Comparison of ENCODE assay signal across 8 cellular contexts in the genomic region with DNA sequence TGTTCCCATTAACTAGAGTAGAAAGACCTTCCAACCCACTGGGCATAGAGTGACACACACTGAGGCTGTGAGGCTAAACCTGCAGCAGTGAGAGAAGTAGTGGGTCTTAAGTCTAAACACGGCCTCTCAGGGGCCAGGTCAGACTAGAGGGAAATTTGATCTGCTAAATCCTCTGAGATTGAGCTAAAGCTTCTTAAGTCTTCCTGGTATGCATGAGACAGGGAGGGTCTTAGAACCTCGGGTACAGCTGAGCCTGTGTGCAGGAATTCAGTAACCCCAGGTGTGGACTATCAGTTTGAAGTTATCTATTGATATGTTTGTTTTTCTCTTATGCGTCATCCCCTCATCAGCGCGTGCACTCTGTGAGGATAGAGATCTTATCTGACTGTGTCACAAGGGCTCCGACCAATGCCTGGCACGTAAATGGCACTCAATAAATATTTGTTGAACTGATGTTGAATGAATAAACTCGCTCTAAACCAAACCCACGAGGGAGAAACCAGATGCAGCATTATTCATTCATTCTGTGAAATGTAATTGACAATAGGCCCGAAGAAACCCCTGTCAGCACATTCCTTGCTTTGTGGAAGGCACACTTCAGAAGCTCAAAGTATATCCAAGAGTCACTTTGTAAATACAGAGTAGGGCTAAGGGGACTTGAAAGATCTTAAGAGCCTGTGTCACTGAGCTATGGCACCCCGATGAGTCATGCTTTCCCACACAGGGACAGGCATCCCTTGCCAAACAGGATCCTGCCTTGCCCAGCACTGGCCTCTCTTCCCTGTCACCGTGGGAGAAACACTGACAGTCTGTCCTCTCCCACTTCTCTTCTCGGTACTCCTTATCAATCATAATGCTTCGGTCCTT. TPM values are rescaled to one million over a fixed set of nuclear protein-coding genes. Genes with fewer than 3 reads are reported as not detected.
DNase-seq lines count a peak whose midpoint lies in the region; ATAC-seq, FAIRE-seq and TF ChIP-seq lines count a peak whose summit lies in the region.

No MANE protein-coding gene starts in this region.

- no peaks in the 10 kb centered on the region for H3K36me3 ChIP-seq in BE2C
- no peaks in the 10 kb centered on the region for H3K36me3 ChIP-seq in lower lobe of right lung
- no peaks in the 10 kb centered on the region for H3K36me3 ChIP-seq in kidney (ENCODE audit: control insufficient read depth in 1 of 2, insufficient read depth in 2 of 2, low read length in 2 of 2)

- FAIRE-seq in kidney (lab: Jason Lieb, UNC) (no peak), GM12891 (lab: Jason Lieb, UNC) (no peak)

- H3K4me1 ChIP-seq in BE2C (peaks cover 4% of the 10 kb centered on the region; the same call in 1 of the 2 replicates), lower lobe of right lung (peaks cover 40% of the 10 kb centered on the region), kidney (ENCODE audit: control insufficient read depth in 1 of 2, insufficient read depth in 1 of 2, low read depth in 1 of 2, low read length in 2 of 2) (peaks cover 8 to 9% of the 10 kb centered on the region in 2 donors)

- H3K9me3 ChIP-seq in BE2C (no peaks in the 10 kb centered on the region), lower lobe of right lung (no peaks in the 10 kb centered on the region), kidney (ENCODE audit: control insufficient read depth in 1 of 2, low read length in 2 of 2) (no peaks in the 10 kb centered on the region)

- ATAC-seq in lower lobe of right lung, result peak; percentile 91 to 94
- ATAC-seq in GM18502 (IDR thresholded peaks at IDR 0.05; ENCODE audit: poor library complexity, unreplicated experiment), result no peak

- H3K4me3 ChIP-seq in BE2C (ENCODE audit: low read depth, low read length), result no peak overlapping the region
- H3K4me3 ChIP-seq in lower lobe of right lung, result no peak overlapping the region
- no peak overlapping the region for H3K4me3 ChIP-seq in kidney (ENCODE audit: low read length in 2 of 2)

- no peak for TF ChIP-seq CTCF in BE2C (IDR thresholded peaks at IDR 0.05; ENCODE audit: low read depth, low read length)
- no peak for TF ChIP-seq CTCF in lower lobe of right lung (IDR thresholded peaks at IDR 0.05)
- TF ChIP-seq CTCF in kidney (IDR thresholded peaks at IDR 0.05; ENCODE audit: borderline replicate concordance, extremely low read depth, insufficient read depth), result no peak

- H3K27me3 ChIP-seq in BE2C (no peaks in the 10 kb centered on the region), lower lobe of right lung (ENCODE audit: low read depth) (no peaks in the 10 kb centered on the region)

- H3K27ac ChIP-seq in lower lobe of right lung (no peak overlapping the region), kidney (ENCODE audit: low read depth in 2 of 2, low read length in 2 of 2) (peak overlapping the region in 1 of 2 donors; percentile 42)

- TF ChIP-seq POLR2A in GM12891 (IDR thresholded peaks at IDR 0.05; ENCODE audit: low read depth, low read length), result no peak

- H3K9ac ChIP-seq in kidney (ENCODE audit: low read length in 2 of 2), result no peak overlapping the region

- DNase-seq in BE2C (peak; percentile 26), MV-4-11 (lab: John Stamatoyannopoulos, UW) (peak; percentile 46), T47D (ENCODE audit: low read depth in 1 of 2, low spot score in 1 of 2) (peak; percentile 31 to 83), lower lobe of right lung (peak; percentile 79), kidney (no peak), GM12891 (ENCODE audit: insufficient read length, low spot score) (no peak)
- DNase-seq in stimulated activated CD4-positive, alpha-beta T cell treated with anti-CD3 and anti-CD28 coated beads, Interleukin-12 subunit alpha, Interleukin-12 subunit beta, amount 100 ng/mL, for 4 hours, result no peak

- in situ Hi-C loops in T47D (cut with HindIII; ENCODE audit: low pct_unique_long_range_greater_than_20kb, low sequenced_read_pairs), result no loop called here

- intact Hi-C loops in lower lobe of right lung (cut with DNase I), result no loop called here
- intact Hi-C loops in kidney (cut with DNase I), result no loop called here

TF ChIP-seq in GM12891, 5 proteins besides CTCF, POLR2A, EP300 and RAD21:
- TF ChIP-seq POLR2AphosphoS5 (IDR thresholded peaks at IDR 0.05; ENCODE audit: low read depth, low read length) (no peak), POU2F2 (IDR thresholded peaks at IDR 0.05; ENCODE audit: low read depth, low read length) (no peak), TAF1 (IDR thresholded peaks at IDR 0.05; ENCODE audit: low read depth, low read length) (no peak), PAX5 (IDR thresholded peaks at IDR 0.05; ENCODE audit: insufficient read depth, low read length, severe bottlenecking) (no peak), SPI1 (IDR thresholded peaks at IDR 0.05; ENCODE audit: low read depth, low read length) (no peak)
TF ChIP-seq in GM12891: peak in this region for 0.

RNA-seq across cellular contexts. Expression of a gene that starts 21.7 kb away (rescaled TPM):
- polyA plus RNA-seq in BE2C (2012; ENCODE audit: insufficient read depth, insufficient read length, low read depth), result 91.4 TPM
- total RNA-seq in lower lobe of right lung (113 TPM), kidney (122 TPM)
- 59.8 TPM for polyA plus RNA-seq in kidney (ENCODE audit: insufficient read depth, low read depth, low replicate concordance)
- 38.2 TPM for polyA plus RNA-seq in GM12891 (2012; ENCODE audit: low read depth, missing spikeins)

RNA-seq across cellular contexts. Expression of a gene that starts 29.9 kb away (rescaled TPM):
- polyA plus RNA-seq in BE2C (2012; ENCODE audit: insufficient read depth, insufficient read length, low read depth), result 28.2 TPM
- total RNA-seq in lower lobe of right lung, result 6.0 TPM
- total RNA-seq in kidney, result 4.8 TPM
- polyA plus RNA-seq in kidney (ENCODE audit: insufficient read depth, low read depth, low replicate concordance), result 1.9 TPM
- 0.24 TPM for polyA plus RNA-seq in GM12891 (2012; ENCODE audit: low read depth, missing spikeins)

Comparison
In these comparisons a context has a peak if more than half of its experiments do, and no peak if none do; other contexts are left out.
1. DNase-seq: peak in BE2C (single experiment), MV-4-11 (single experiment), T47D (2 of 2) and lower lobe of right lung (single experiment); none in kidney (single experiment), stimulated activated CD4-positive, alpha-beta T cell treated with anti-CD3 and anti-CD28 coated beads, Interleukin-12 subunit alpha, Interleukin-12 subunit beta, amount 100 ng/mL, for 4 hours (single experiment) and GM12891 (single experiment).